ENCODE assay signal across 15 cellular contexts in the genomic region with DNA sequence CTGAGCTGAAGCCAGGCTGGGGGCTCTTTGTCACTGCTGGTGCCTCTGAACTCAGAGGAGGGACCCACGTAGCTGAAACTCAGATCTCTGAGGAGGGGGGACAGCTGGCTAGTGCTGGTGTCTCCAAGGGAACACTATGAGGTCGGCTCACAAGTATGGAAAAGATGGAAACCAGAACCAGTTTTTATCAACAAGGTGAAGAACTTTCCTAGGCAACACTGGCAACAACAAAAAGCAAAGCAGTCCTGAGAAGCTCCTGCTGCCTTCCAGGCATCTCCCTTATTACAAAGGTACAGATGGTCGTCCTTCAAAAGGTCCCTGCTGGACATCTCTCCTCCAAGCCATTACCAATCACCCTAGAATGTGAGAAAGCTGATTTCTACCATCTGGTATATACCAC. TPM values are rescaled to one million over a fixed set of nuclear protein-coding genes. Genes with fewer than 3 reads are reported as not detected.
DNase-seq lines count a peak whose midpoint lies in the region; ATAC-seq and TF ChIP-seq lines count a peak whose summit lies in the region.
"Had no signal": no experiment of that assay in that cellular context is flagged by ENCODE, and none has a peak within 500 bp of the region (broad histone marks: within the 10 kb centered on the region; RNA-seq: fewer than 3 reads in every experiment).

No MANE protein-coding gene starts in this region.

- DNase-seq in DMS 273 (lab: John Stamatoyannopoulos, UW; ENCODE audit: unreplicated experiment) (peak; percentile 22), DMS 273 treated with DMSO at 0.1 percent for 48 hours (lab: John Stamatoyannopoulos, UW) (no peak), endodermal cell (peak; percentile 41), mesothelial cell of epicardium (ENCODE audit: low spot score in 2 of 2, unreplicated experiment in 2 of 2) (no peak), tibial nerve (ENCODE audit: low spot score in 2 of 2) (no peak), MG63 (no peak)
- DNase-seq in activated CD8-positive, alpha-beta T cell treated with anti-CD3 and anti-CD28 coated beads, Interleukin-2, amount 10 ng/mL, durations not matched to agents 7 days and 5 days = no peak
- DNase-seq: CD8-positive, alpha-beta T cell; GOT3; NCI-H1436 treated with DMSO at 0.1 percent for 48 hours; NCI-H2081 treated with DMSO at 0.1 percent for 48 hours; NCI-H748 treated with DMSO at 0.1 percent for 48 hours had no signal

- no peaks in the 10 kb centered on the region for H3K36me3 ChIP-seq in endodermal cell (ENCODE audit: control insufficient read depth, insufficient read depth, low read length)
- no peaks in the 10 kb centered on the region for H3K36me3 ChIP-seq in stomach smooth muscle (ENCODE audit: control insufficient read depth in 2 of 2, insufficient read depth in 2 of 2, low read length in 2 of 2)
- H3K36me3 ChIP-seq in tibial nerve = no peaks in the 10 kb centered on the region
- no peaks in the 10 kb centered on the region for H3K36me3 ChIP-seq in MG63

- H3K4me1 Mint-ChIP-seq in endodermal cell (peaks cover 12% of the 10 kb centered on the region), mesothelial cell of epicardium (peaks cover 18% of the 10 kb centered on the region)
- no peaks in the 10 kb centered on the region for H3K4me1 Mint-ChIP-seq in activated CD8-positive, alpha-beta T cell treated with anti-CD3 and anti-CD28 coated beads, Interleukin-2, amount 10 ng/mL, durations not matched to agents 7 days and 5 days (ENCODE audit: low read depth)

- H3K4me1 ChIP-seq in endodermal cell (ENCODE audit: control insufficient read depth, insufficient read depth, low read length) (no peaks in the 10 kb centered on the region), stomach smooth muscle (ENCODE audit: control insufficient read depth, insufficient read depth, low read length) (peaks cover 12% of the 10 kb centered on the region), tibial nerve (no peaks in the 10 kb centered on the region)

- H3K27ac ChIP-seq in endodermal cell (ENCODE audit: low read depth, low read length) (no peak overlapping the region), stomach smooth muscle (ENCODE audit: low read length) (peak overlapping the region; percentile 81), tibial nerve (no peak overlapping the region)
- H3K27ac ChIP-seq: 22Rv1 had no signal

- ATAC-seq in activated CD8-positive, alpha-beta T cell treated with anti-CD3 and anti-CD28 coated beads, Interleukin-2, amount 10 ng/mL, durations not matched to agents 7 days and 5 days = no peak
- ATAC-seq: CD8-positive, alpha-beta T cell; Panc1 had no signal

- no peak for TF ChIP-seq POLR2A in tibial nerve (IDR thresholded peaks at IDR 0.05)

- H3K9me3 Mint-ChIP-seq in endodermal cell (peaks cover under 1% of the 10 kb centered on the region), mesothelial cell of epicardium (peaks cover 5% of the 10 kb centered on the region)
- no peaks in the 10 kb centered on the region for H3K9me3 Mint-ChIP-seq in activated CD8-positive, alpha-beta T cell treated with anti-CD3 and anti-CD28 coated beads, Interleukin-2, amount 10 ng/mL, durations not matched to agents 7 days and 5 days (ENCODE audit: insufficient read depth)
- H3K9me3 Mint-ChIP-seq: CD8-positive, alpha-beta T cell had no signal

- H3K9ac ChIP-seq in endodermal cell (ENCODE audit: extremely low read depth, low read length, poor library complexity, severe bottlenecking) (no peak overlapping the region), stomach smooth muscle (ENCODE audit: low read length in 2 of 2) (peak overlapping the region in 1 of 2 donors; percentile 29)

- H3K36me3 Mint-ChIP-seq in endodermal cell (ENCODE audit: low read depth) (no peaks in the 10 kb centered on the region), mesothelial cell of epicardium (peaks cover 2% of the 10 kb centered on the region)
- no peaks in the 10 kb centered on the region for H3K36me3 Mint-ChIP-seq in activated CD8-positive, alpha-beta T cell treated with anti-CD3 and anti-CD28 coated beads, Interleukin-2, amount 10 ng/mL, durations not matched to agents 7 days and 5 days (ENCODE audit: low read depth)
- H3K36me3 Mint-ChIP-seq: CD8-positive, alpha-beta T cell had no signal

- no peaks in the 10 kb centered on the region for H3K27me3 Mint-ChIP-seq in endodermal cell (ENCODE audit: insufficient read depth)
- H3K27me3 Mint-ChIP-seq in mesothelial cell of epicardium (ENCODE audit: low read depth) = no peaks in the 10 kb centered on the region
- peaks cover 7% of the 10 kb centered on the region for H3K27me3 Mint-ChIP-seq in activated CD8-positive, alpha-beta T cell treated with anti-CD3 and anti-CD28 coated beads, Interleukin-2, amount 10 ng/mL, durations not matched to agents 7 days and 5 days (ENCODE audit: low read depth)

- no peaks in the 10 kb centered on the region for H3K9me3 ChIP-seq in endodermal cell (ENCODE audit: control insufficient read depth, low read length)
- H3K9me3 ChIP-seq in stomach smooth muscle (ENCODE audit: control insufficient read depth in 2 of 2, low read length in 2 of 2) = no peaks in the 10 kb centered on the region
- H3K9me3 ChIP-seq in tibial nerve = no peaks in the 10 kb centered on the region
- H3K9me3 ChIP-seq in MG63 = peaks cover 2% of the 10 kb centered on the region; the same call in 1 of the 2 replicates

- H3K4me3 ChIP-seq in endodermal cell (ENCODE audit: low read length) (no peak overlapping the region), stomach smooth muscle (ENCODE audit: low read length in 2 of 2) (peak overlapping the region in 1 of 2 donors; percentile 44), tibial nerve (no peak overlapping the region), MG63 (no peak overlapping the region)

- H3K4me3 Mint-ChIP-seq in endodermal cell (no peak overlapping the region), mesothelial cell of epicardium (no peak overlapping the region)
- no peak overlapping the region for H3K4me3 Mint-ChIP-seq in activated CD8-positive, alpha-beta T cell treated with anti-CD3 and anti-CD28 coated beads, Interleukin-2, amount 10 ng/mL, durations not matched to agents 7 days and 5 days
- H3K4me3 Mint-ChIP-seq: CD8-positive, alpha-beta T cell had no signal

- WGBS in endodermal cell (ENCODE audit: insufficient coverage in 1 of 2, insufficient read length in 1 of 2), 2 experiments = 81 to 95% methylated on average over 3 of the region's 3 CpGs
- WGBS in tibial nerve, 2 donors = 67 to 80% methylated on average over 3 of the region's 3 CpGs

- no peak for TF ChIP-seq EP300 in tibial nerve (IDR thresholded peaks at IDR 0.05)

- POLR2A ChIA-PET in activated CD8-positive, alpha-beta T cell treated with anti-CD3 and anti-CD28 coated beads, Interleukin-2, amount 10 ng/mL, durations not matched to agents 7 days and 5 days (lab: Charles Lee) = no interaction called here

- CTCF ChIA-PET in activated CD8-positive, alpha-beta T cell treated with anti-CD3 and anti-CD28 coated beads, Interleukin-2, amount 10 ng/mL, durations not matched to agents 7 days and 5 days (lab: Charles Lee) = interaction anchor here (0.6 kb wide), 1 partner anchor 90 kb away, joined by 3 read pairs; no protein-coding TSS in a partner anchor

- TF ChIP-seq CTCF in endodermal cell (conservative IDR thresholded peaks at IDR 0.05) (no peak), mesothelial cell of epicardium (IDR thresholded peaks at IDR 0.05; ENCODE audit: unreplicated experiment) (no peak), tibial nerve (IDR thresholded peaks at IDR 0.05) (no peak)

- H3K27ac Mint-ChIP-seq in endodermal cell (peak overlapping the region; percentile 74), mesothelial cell of epicardium (peak overlapping the region; percentile 84)
- H3K27ac Mint-ChIP-seq in activated CD8-positive, alpha-beta T cell treated with anti-CD3 and anti-CD28 coated beads, Interleukin-2, amount 10 ng/mL, durations not matched to agents 7 days and 5 days = no peak overlapping the region
- H3K27ac Mint-ChIP-seq: CD8-positive, alpha-beta T cell had no signal

- H3K27me3 ChIP-seq in endodermal cell (ENCODE audit: control insufficient read depth, insufficient read depth, low read length, poor library complexity, severe bottlenecking) (no peaks in the 10 kb centered on the region), stomach smooth muscle (ENCODE audit: control insufficient read depth in 1 of 2, insufficient read depth in 2 of 2, low read length in 2 of 2) (no peaks in the 10 kb centered on the region), tibial nerve (no peaks in the 10 kb centered on the region), MG63 (no peaks in the 10 kb centered on the region)

RNA-seq across cellular contexts. Expression of a gene that starts 27.0 kb away (rescaled TPM):
- 100 to 1,000 TPM; 309 to 379 TPM for total RNA-seq in endodermal cell
- 346 TPM for polyA plus RNA-seq in endodermal cell (2013, experiment 1 of 2)
- 337 TPM for polyA plus RNA-seq in endodermal cell (2013, experiment 2 of 2)
- 734 to 772 TPM (median 749 TPM) in 3 replicates for total RNA-seq in mesothelial cell of epicardium
- total RNA-seq in tibial nerve = 100 to 1,000 TPM; 389 to 942 (median 486) TPM
- total RNA-seq in MG63 (2014; rRNA removed; shearing (Covaris generic); ENCODE audit: low replicate concordance) = 642 and 656 TPM in 2 replicates
- under 1 TPM; 0.37 to 0.50 TPM for total RNA-seq in activated CD8-positive, alpha-beta T cell treated with anti-CD3 and anti-CD28 coated beads, Interleukin-2, amount 10 ng/mL, durations not matched to agents 7 days and 5 days

Comparison
In these comparisons a context has a peak if more than half of its experiments do, and no peak if none do; other contexts are left out.
1. DNase-seq: peak in DMS 273 (single experiment) and endodermal cell (single experiment); none in DMS 273 treated with DMSO at 0.1 percent for 48 hours (single experiment), mesothelial cell of epicardium (0 of 2), tibial nerve (0 of 2), MG63 (single experiment) and activated CD8-positive, alpha-beta T cell treated with anti-CD3 and anti-CD28 coated beads, Interleukin-2, amount 10 ng/mL, durations not matched to agents 7 days and 5 days (single experiment).
2. RNA of a gene that starts 27.0 kb away (total RNA-seq): 734 to 772 TPM in mesothelial cell of epicardium, 642 to 656 TPM in MG63, 389 to 942 TPM in tibial nerve and 309 to 379 TPM in endodermal cell; 0.37 to 0.50 TPM in activated CD8-positive, alpha-beta T cell treated with anti-CD3 and anti-CD28 coated beads, Interleukin-2, amount 10 ng/mL, durations not matched to agents 7 days and 5 days; every median in the first group is over 100 times any median in the second.